In the genomic region with DNA sequence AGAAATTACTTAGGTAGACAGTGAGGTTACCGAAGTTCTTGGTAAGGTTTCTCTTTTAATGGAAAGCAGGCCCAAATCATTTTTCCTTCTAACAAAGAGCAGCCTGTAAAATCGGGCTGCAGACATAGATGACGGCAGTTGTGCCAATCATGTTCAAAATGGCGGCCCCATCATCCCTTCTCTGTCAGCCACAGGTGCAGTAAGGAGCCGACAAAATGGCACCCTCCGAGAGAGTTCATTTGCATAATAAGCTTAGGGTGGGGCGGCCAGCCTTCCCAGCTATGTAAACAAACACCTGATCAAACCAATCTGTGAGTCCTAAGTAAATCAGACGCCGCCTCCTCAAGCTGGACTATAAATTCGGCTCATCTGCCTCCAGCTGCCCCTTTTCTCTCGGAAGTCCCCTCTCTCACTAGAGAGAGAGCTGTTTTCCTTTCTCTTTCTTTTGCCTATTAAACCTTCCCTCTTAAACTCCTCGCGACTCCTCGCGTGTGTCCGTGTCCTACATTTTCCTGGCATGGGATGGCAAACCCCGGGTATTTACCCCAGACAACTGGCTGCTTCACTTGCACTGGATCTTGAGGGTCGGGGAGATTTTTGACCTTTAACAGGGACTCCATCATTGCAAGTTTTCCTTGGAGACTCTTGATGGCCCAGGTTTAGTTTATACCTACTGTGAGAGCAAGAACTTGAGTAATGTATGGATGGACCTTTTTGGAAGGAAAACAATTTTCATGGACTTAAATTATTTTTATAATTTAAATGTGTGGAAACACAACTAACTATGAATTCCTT, we compare ENCODE assay signal across 11 cellular contexts. TPM values are rescaled to one million over a fixed set of nuclear protein-coding genes. Genes with fewer than 3 reads are reported as not detected.
A peak's percentile ranks its signal among the peaks of the same experiment; 100 is the strongest.
DNase-seq lines count a peak whose midpoint lies in the region; ATAC-seq, FAIRE-seq and TF ChIP-seq lines count a peak whose summit lies in the region.
"Had no signal": no experiment of that assay in that cellular context is flagged by ENCODE, and none has a peak within 500 bp of the region (broad histone marks: within the 10 kb centered on the region; RNA-seq: fewer than 3 reads in every experiment).

No MANE protein-coding gene starts in this region.

- H3K27me3 Mint-ChIP-seq in activated naive CD4-positive, alpha-beta T cell treated with anti-CD3 and anti-CD28 coated beads for 36 hours (ENCODE audit: low read depth): no peaks in the 10 kb centered on the region
- peaks cover 20% of the 10 kb centered on the region for H3K27me3 Mint-ChIP-seq in stimulated activated memory B cell treated with anti-CD40 and anti-IgM and Interleukin-4, amounts not matched to agents 10 μg/mL and 1 μg/mL and 100 μg/mL, for 72 hours

- H3K4me2 ChIP-seq in keratinocyte (ENCODE audit: control insufficient read depth, extremely low read depth, insufficient read depth, low read depth, low read length): peak overlapping the region; percentile 67

- no peaks in the 10 kb centered on the region for H3K36me3 ChIP-seq in keratinocyte (ENCODE audit: control insufficient read depth in 2 of 2, extremely low read depth in 1 of 2, insufficient read depth in 2 of 2, low read length in 2 of 2)

- no peak overlapping the region for H3K4me3 Mint-ChIP-seq in activated naive CD4-positive, alpha-beta T cell treated with anti-CD3 and anti-CD28 coated beads for 36 hours
- no peak overlapping the region for H3K4me3 Mint-ChIP-seq in stimulated activated memory B cell treated with anti-CD40 and anti-IgM and Interleukin-4, amounts not matched to agents 10 μg/mL and 1 μg/mL and 100 μg/mL, for 72 hours
- H3K4me3 Mint-ChIP-seq: T-helper 1 cell treated with Interleukin-12 subunit alpha and Interleukin-12 subunit beta and Interleukin-4 antibody, amounts not matched to agents 30 μg/mL and 1 μg/mL, for 36 hours had no signal

- H3K27me3 ChIP-seq in keratinocyte (ENCODE audit: control insufficient read depth, extremely low read depth, insufficient read depth, low read length): no peaks in the 10 kb centered on the region

- dilution Hi-C loops in keratinocyte (cut with MboI; ENCODE audit: extremely low pct_ligation_motif_present, low sequenced_read_pairs): no loop called here

- no peak for TF ChIP-seq CTCF in keratinocyte (optimal IDR thresholded peaks at IDR 0.05 in 1 of 3, IDR thresholded peaks at IDR 0.05 in 1 of 3, conservative IDR thresholded peaks at IDR 0.05 in 1 of 3; ENCODE audit: extremely low read depth in 1 of 3, insufficient read depth in 2 of 3, low read length in 3 of 3)

- no peak for TF ChIP-seq POLR2A in GM12891 (IDR thresholded peaks at IDR 0.05; ENCODE audit: low read depth, low read length)

- no peaks in the 10 kb centered on the region for H3K9me1 ChIP-seq in keratinocyte (ENCODE audit: control insufficient read depth, extremely low read depth, insufficient read depth, low read length)

- peak overlapping the region; percentile 86 for H2AFZ ChIP-seq in keratinocyte (ENCODE audit: control insufficient read depth, low read length)

- FAIRE-seq in keratinocyte (lab: Jason Lieb, UNC) (no peak), GM12891 (lab: Jason Lieb, UNC) (no peak)

- H3K9me3 Mint-ChIP-seq in activated naive CD4-positive, alpha-beta T cell treated with anti-CD3 and anti-CD28 coated beads, Interleukin-2, amount 50 U/mL, for 72 hours: peaks cover 3 to 29% of the 10 kb centered on the region in 2 donors
- H3K9me3 Mint-ChIP-seq in activated naive CD4-positive, alpha-beta T cell treated with anti-CD3 and anti-CD28 coated beads for 36 hours: peaks cover 15% of the 10 kb centered on the region
- peaks cover 11% of the 10 kb centered on the region for H3K9me3 Mint-ChIP-seq in stimulated activated memory B cell treated with anti-CD40 and anti-IgM and Interleukin-4, amounts not matched to agents 10 μg/mL and 1 μg/mL and 100 μg/mL, for 72 hours

- peak overlapping the region; percentile 92 for H3K27ac ChIP-seq in keratinocyte (ENCODE audit: control insufficient read depth, insufficient read depth, low read length)

- H3K27ac Mint-ChIP-seq in activated naive CD4-positive, alpha-beta T cell treated with anti-CD3 and anti-CD28 coated beads, Interleukin-2, amount 50 U/mL, for 72 hours: peak overlapping the region; percentile 76 to 91
- H3K27ac Mint-ChIP-seq in activated naive CD4-positive, alpha-beta T cell treated with anti-CD3 and anti-CD28 coated beads for 36 hours: no peak overlapping the region
- no peak overlapping the region for H3K27ac Mint-ChIP-seq in stimulated activated memory B cell treated with anti-CD40 and anti-IgM and Interleukin-4, amounts not matched to agents 10 μg/mL and 1 μg/mL and 100 μg/mL, for 72 hours
- H3K27ac Mint-ChIP-seq: progenitor cell of endocrine pancreas; T-helper 1 cell treated with Interleukin-12 subunit alpha and Interleukin-12 subunit beta and Interleukin-4 antibody, amounts not matched to agents 30 μg/mL and 1 μg/mL, for 36 hours had no signal

- H3K9me3 ChIP-seq in keratinocyte (ENCODE audit: control insufficient read depth, low read depth, low read length): peaks cover 5% of the 10 kb centered on the region

- peak overlapping the region; percentile 76 for H3K9ac ChIP-seq in keratinocyte (ENCODE audit: control insufficient read depth, extremely low read depth, insufficient read depth, low read length)

- intact Hi-C loops in activated naive CD4-positive, alpha-beta T cell treated with anti-CD3 and anti-CD28 coated beads for 36 hours (cut with micrococcal nuclease): loop anchor here (5.0 kb wide), 1 partner anchor 393 kb away; no protein-coding TSS in a partner anchor

- H3K36me3 Mint-ChIP-seq in activated naive CD4-positive, alpha-beta T cell treated with anti-CD3 and anti-CD28 coated beads, Interleukin-2, amount 50 U/mL, for 72 hours: peaks cover 0 to 33% of the 10 kb centered on the region in 2 donors
- peaks cover 8% of the 10 kb centered on the region for H3K36me3 Mint-ChIP-seq in activated naive CD4-positive, alpha-beta T cell treated with anti-CD3 and anti-CD28 coated beads for 36 hours (ENCODE audit: low read depth)
- peaks cover 7% of the 10 kb centered on the region for H3K36me3 Mint-ChIP-seq in stimulated activated memory B cell treated with anti-CD40 and anti-IgM and Interleukin-4, amounts not matched to agents 10 μg/mL and 1 μg/mL and 100 μg/mL, for 72 hours

- H3K4me1 Mint-ChIP-seq in activated naive CD4-positive, alpha-beta T cell treated with anti-CD3 and anti-CD28 coated beads for 36 hours (ENCODE audit: low read depth): peaks cover 44% of the 10 kb centered on the region
- H3K4me1 Mint-ChIP-seq in stimulated activated memory B cell treated with anti-CD40 and anti-IgM and Interleukin-4, amounts not matched to agents 10 μg/mL and 1 μg/mL and 100 μg/mL, for 72 hours: peaks cover 27% of the 10 kb centered on the region

- H3K79me2 ChIP-seq in keratinocyte (ENCODE audit: control insufficient read depth, insufficient read depth, low read length): no peaks in the 10 kb centered on the region

- H4K20me1 ChIP-seq in keratinocyte (ENCODE audit: control insufficient read depth, extremely low read depth, insufficient read depth, low read length): no peaks in the 10 kb centered on the region

- peak overlapping the region in 1 of 3 experiments; percentile 45 for H3K4me3 ChIP-seq in keratinocyte (ENCODE audit: control insufficient read depth in 2 of 3, extremely low read depth in 1 of 3, insufficient read depth in 2 of 3, low read depth in 1 of 3, low read length in 3 of 3)

- DNase-seq in activated naive CD4-positive, alpha-beta T cell treated with anti-CD3 and anti-CD28 coated beads, Interleukin-2, amount 50 U/mL, for 72 hours (ENCODE audit: low spot score in 2 of 2): no peak
- DNase-seq in activated naive CD4-positive, alpha-beta T cell treated with anti-CD3 and anti-CD28 coated beads for 36 hours: no peak
- peak; percentile 19 for DNase-seq in SW480 (ENCODE audit: low spot score)
- DNase-seq in keratinocyte (ENCODE audit: low read depth, low spot score): no peak
- no peak for DNase-seq in NCI-H1436 (lab: John Stamatoyannopoulos, UW)
- DNase-seq in GM12891 (ENCODE audit: insufficient read length, low spot score): no peak
- DNase-seq: NCI-H2107 had no signal

- no peak for ATAC-seq in activated naive CD4-positive, alpha-beta T cell treated with anti-CD3 and anti-CD28 coated beads, Interleukin-2, amount 50 U/mL, for 72 hours
- ATAC-seq in stimulated activated memory B cell treated with anti-CD40 and anti-IgM and Interleukin-4, amounts not matched to agents 10 μg/mL and 1 μg/mL and 100 μg/mL, for 72 hours: no peak
- ATAC-seq in HG03175 (IDR thresholded peaks at IDR 0.05; ENCODE audit: unreplicated experiment): no peak

- peaks cover 27% of the 10 kb centered on the region for H3K4me1 ChIP-seq in keratinocyte (ENCODE audit: control insufficient read depth, extremely low read depth, insufficient read depth, low read length)

- CTCF ChIA-PET in activated naive CD4-positive, alpha-beta T cell treated with anti-CD3 and anti-CD28 coated beads for 36 hours (lab: Charles Lee): interaction anchor here (1.3 to 2.4 kb wide), 4 partner anchors 47 to 204 kb away, joined by 3 to 38 read pairs (median 6); no protein-coding TSS in a partner anchor

RNA-seq across cellular contexts. Expression of a gene that starts 8.9 kb away (rescaled TPM):
- 10 to 100 TPM; 15.2 to 20.7 TPM for total RNA-seq in activated naive CD4-positive, alpha-beta T cell treated with anti-CD3 and anti-CD28 coated beads, Interleukin-2, amount 50 U/mL, for 72 hours
- total RNA-seq in activated naive CD4-positive, alpha-beta T cell treated with anti-CD3 and anti-CD28 coated beads for 36 hours: 10 to 100 TPM in 1 of 2 experiments, 1 to 10 TPM in 1; 9.5 to 10.1 TPM
- 104 to 178 TPM (median 152 TPM) in 3 replicates for polyA plus RNA-seq in keratinocyte
- 28.2 TPM for polyA plus RNA-seq in keratinocyte (2011; ENCODE audit: low read depth)
- polyA plus RNA-seq in keratinocyte (2011; cell fraction: cytosol; rRNA removed): 52.6 and 78.8 TPM in 2 replicates
- 361 and 438 TPM in 2 replicates for polyA plus RNA-seq in keratinocyte (2011; cell fraction: nucleus; rRNA removed)
- polyA plus RNA-seq in keratinocyte (2012; ENCODE audit: low replicate concordance): 113 and 227 TPM in 2 replicates
- polyA minus RNA-seq in keratinocyte: 175 to 367 TPM (median 287 TPM) in 3 replicates
- polyA minus RNA-seq in keratinocyte (2011; cell fraction: cytosol; rRNA and poly(A)+ RNA removed): 399 TPM
- 550 and 554 TPM in 2 replicates for polyA minus RNA-seq in keratinocyte (2011; cell fraction: nucleus; rRNA and poly(A)+ RNA removed)
- polyA plus RNA-seq in GM12891 (2012; ENCODE audit: low read depth, missing spikeins): 13.9 TPM

RNA-seq across cellular contexts. Expression of a gene that starts 32.6 kb away (rescaled TPM):
- total RNA-seq in activated naive CD4-positive, alpha-beta T cell treated with anti-CD3 and anti-CD28 coated beads, Interleukin-2, amount 50 U/mL, for 72 hours: 10 to 100 TPM; 27.6 to 44.9 TPM
- 10 to 100 TPM; 33.3 to 42.4 TPM for total RNA-seq in activated naive CD4-positive, alpha-beta T cell treated with anti-CD3 and anti-CD28 coated beads for 36 hours
- 34.2 to 44.0 TPM (median 38.7 TPM) in 3 replicates for polyA plus RNA-seq in keratinocyte
- 7.2 TPM for polyA plus RNA-seq in keratinocyte (2011; ENCODE audit: low read depth)
- polyA plus RNA-seq in keratinocyte (2011; cell fraction: cytosol; rRNA removed): 24.4 and 25.0 TPM in 2 replicates
- 68.9 and 72.9 TPM in 2 replicates for polyA plus RNA-seq in keratinocyte (2011; cell fraction: nucleus; rRNA removed)
- polyA plus RNA-seq in keratinocyte (2012; ENCODE audit: low replicate concordance): 21.9 and 32.3 TPM in 2 replicates
- polyA minus RNA-seq in keratinocyte: 18.1 to 28.5 TPM (median 19.3 TPM) in 3 replicates
- polyA minus RNA-seq in keratinocyte (2011; cell fraction: cytosol; rRNA and poly(A)+ RNA removed): 21.5 TPM
- 22.3 and 29.5 TPM in 2 replicates for polyA minus RNA-seq in keratinocyte (2011; cell fraction: nucleus; rRNA and poly(A)+ RNA removed)
- polyA plus RNA-seq in GM12891 (2012; ENCODE audit: low read depth, missing spikeins): 24.9 TPM

RNA-seq across cellular contexts. Expression of a gene that starts 38.6 kb away (rescaled TPM):
- total RNA-seq in activated naive CD4-positive, alpha-beta T cell treated with anti-CD3 and anti-CD28 coated beads, Interleukin-2, amount 50 U/mL, for 72 hours: 10 to 100 TPM; 55.1 to 55.7 TPM
- total RNA-seq in activated naive CD4-positive, alpha-beta T cell treated with anti-CD3 and anti-CD28 coated beads for 36 hours: 10 to 100 TPM; 78.1 to 82.8 TPM
- 12.8 to 14.3 TPM (median 13.8 TPM) in 3 replicates for polyA plus RNA-seq in keratinocyte
- polyA plus RNA-seq in keratinocyte (2011; ENCODE audit: low read depth): 5.3 TPM
- polyA plus RNA-seq in keratinocyte (2011; cell fraction: cytosol; rRNA removed): 5.0 and 7.4 TPM in 2 replicates
- polyA plus RNA-seq in keratinocyte (2011; cell fraction: nucleus; rRNA removed): 32.6 and 37.0 TPM in 2 replicates
- 15.4 and 19.5 TPM in 2 replicates for polyA plus RNA-seq in keratinocyte (2012; ENCODE audit: low replicate concordance)
- 17.2 to 22.0 TPM (median 20.2 TPM) in 3 replicates for polyA minus RNA-seq in keratinocyte
- 17.5 TPM for polyA minus RNA-seq in keratinocyte (2011; cell fraction: cytosol; rRNA and poly(A)+ RNA removed)
- 18.7 and 24.1 TPM in 2 replicates for polyA minus RNA-seq in keratinocyte (2011; cell fraction: nucleus; rRNA and poly(A)+ RNA removed)
- polyA plus RNA-seq in GM12891 (2012; ENCODE audit: low read depth, missing spikeins): 28.0 TPM

RNA-seq across cellular contexts. Expression of a gene that starts 56.5 kb away (rescaled TPM):
- not detected for total RNA-seq in activated naive CD4-positive, alpha-beta T cell treated with anti-CD3 and anti-CD28 coated beads, Interleukin-2, amount 50 U/mL, for 72 hours
- not detected for total RNA-seq in activated naive CD4-positive, alpha-beta T cell treated with anti-CD3 and anti-CD28 coated beads for 36 hours
- polyA plus RNA-seq in keratinocyte: not detected in 3 replicates
- not detected for polyA plus RNA-seq in keratinocyte (2011; ENCODE audit: low read depth)
- not detected in 2 replicates for polyA plus RNA-seq in keratinocyte (2011; cell fraction: cytosol; rRNA removed)
- polyA plus RNA-seq in keratinocyte (2011; cell fraction: nucleus; rRNA removed): not detected in 2 replicates
- 0.54 TPM in 1 of 2 replicates, not detected in the other for polyA plus RNA-seq in keratinocyte (2012; ENCODE audit: low replicate concordance)
- polyA minus RNA-seq in keratinocyte: 0.43 TPM in 1 of 3 replicates, not detected in the others
- polyA minus RNA-seq in keratinocyte (2011; cell fraction: cytosol; rRNA and poly(A)+ RNA removed): not detected
- polyA minus RNA-seq in keratinocyte (2011; cell fraction: nucleus; rRNA and poly(A)+ RNA removed): not detected in 2 replicates
- not detected for polyA plus RNA-seq in GM12891 (2012; ENCODE audit: low read depth, missing spikeins)

Comparison
In these comparisons a context has a peak if more than half of its experiments do, and no peak if none do; other contexts are left out.
1. H3K27ac Mint-ChIP-seq: peak in activated naive CD4-positive, alpha-beta T cell treated with anti-CD3 and anti-CD28 coated beads, Interleukin-2, amount 50 U/mL, for 72 hours (2 of 2); none in activated naive CD4-positive, alpha-beta T cell treated with anti-CD3 and anti-CD28 coated beads for 36 hours (single experiment) and stimulated activated memory B cell treated with anti-CD40 and anti-IgM and Interleukin-4, amounts not matched to agents 10 μg/mL and 1 μg/mL and 100 μg/mL, for 72 hours (single experiment).